ENCODE assay signal across 9 cellular contexts in genomic region chrX:11381464-11381863, GRCh38.
A peak's percentile ranks its signal among the peaks of the same experiment; 100 is the strongest.
DNase-seq lines count a peak whose midpoint lies in the region; ATAC-seq and TF ChIP-seq lines count a peak whose summit lies in the region.
"Had no signal": no experiment of that assay in that cellular context is flagged by ENCODE, and none has a peak within 500 bp of the region (broad histone marks: within the 10 kb centered on the region; RNA-seq: fewer than 3 reads in every experiment).

No MANE protein-coding gene starts in this region.

- no peaks in the 10 kb centered on the region for H3K9me3 ChIP-seq in CD4-positive, alpha-beta memory T cell (ENCODE audit: control insufficient read depth in 1 of 2, low read length in 2 of 2)
- H3K9me3 ChIP-seq in liver (ENCODE audit: control insufficient read depth in 4 of 4, low read length in 3 of 4) (peaks cover 0 to 5% (median 0%) of the 10 kb centered on the region in 4 donors), vagina (no peaks in the 10 kb centered on the region)

- H3K9me3 Mint-ChIP-seq in CD4-positive, alpha-beta memory T cell: peaks cover 0 to 5% (median 0%) of the 10 kb centered on the region in 8 donors

- no peak overlapping the region for H3K4me3 Mint-ChIP-seq in CD4-positive, alpha-beta memory T cell

- no peaks in the 10 kb centered on the region for H3K4me1 Mint-ChIP-seq in CD4-positive, alpha-beta memory T cell

- H3K9ac ChIP-seq in liver (ENCODE audit: low read depth in 1 of 2, low read length in 2 of 2): no peak overlapping the region

- peak; percentile 94 for ATAC-seq in GM18517 (IDR thresholded peaks at IDR 0.05; ENCODE audit: unreplicated experiment)
- peak; percentile 91 for ATAC-seq in HG02943 (IDR thresholded peaks at IDR 0.05; ENCODE audit: low read depth, unreplicated experiment)

- H3K27ac Mint-ChIP-seq in CD4-positive, alpha-beta memory T cell: no peak overlapping the region

- WGBS in liver: 1% methylated on average over 6 of the region's 6 CpGs

- no peaks in the 10 kb centered on the region for H3K27me3 Mint-ChIP-seq in CD4-positive, alpha-beta memory T cell

- intact Hi-C loops in CD4-positive, alpha-beta memory T cell (cut with micrococcal nuclease): no loop called here
- intact Hi-C loops in vagina (cut with DNase I): no loop called here

- peak; percentile 75 to 83 for TF ChIP-seq RAD21 in liver (IDR thresholded peaks at IDR 0.05)

- TF ChIP-seq POLR2A in vagina (IDR thresholded peaks at IDR 0.05): no peak

- CTCF ChIA-PET in CD4-positive, alpha-beta memory T cell (lab: Charles Lee; ENCODE audit: partially characterized antibody): no interaction called here

- POLR2A ChIA-PET in CD4-positive, alpha-beta memory T cell (lab: Charles Lee; ENCODE audit: partially characterized antibody): no interaction called here

- H3K36me3 Mint-ChIP-seq in CD4-positive, alpha-beta memory T cell: no peaks in the 10 kb centered on the region

- no peak overlapping the region for H3K27ac ChIP-seq in CD4-positive, alpha-beta memory T cell (ENCODE audit: low read depth, low read length)
- H3K27ac ChIP-seq in liver (ENCODE audit: low read depth in 1 of 2, low read length in 2 of 2) (no peak overlapping the region), vagina (no peak overlapping the region)

- peak; percentile 57 for TF ChIP-seq CTCF in liver (IDR thresholded peaks at IDR 0.05; ENCODE audit: low read depth, low read length, missing input control)
- peak in 2 of 3 experiments; percentile 37 to 40 for TF ChIP-seq CTCF in vagina (IDR thresholded peaks at IDR 0.05)

- DNase-seq in CD4-positive, alpha-beta memory T cell: peak in 4 of 5 donors; percentile 0 to 10 (median 8)
- DNase-seq in NCI-H446 treated with DMSO at 0.1 percent for 48 hours (lab: John Stamatoyannopoulos, UW) (peak; percentile 2), cerebellar cortex (ENCODE audit: low spot score) (peak; percentile 26), vagina (ENCODE audit: extremely low spot score in 2 of 2) (no peak), GOT3 (lab: John Stamatoyannopoulos, UW) (no peak)

- H3K27me3 ChIP-seq in CD4-positive, alpha-beta memory T cell (ENCODE audit: insufficient read depth, low read length): no peaks in the 10 kb centered on the region
- H3K27me3 ChIP-seq in liver (ENCODE audit: control insufficient read depth in 4 of 4, insufficient read depth in 4 of 4, low read length in 3 of 4) (no peaks in the 10 kb centered on the region), vagina (no peaks in the 10 kb centered on the region)

- no peak overlapping the region for H3K4me3 ChIP-seq in CD4-positive, alpha-beta memory T cell (ENCODE audit: low read length in 2 of 2)
- H3K4me3 ChIP-seq in liver (ENCODE audit: low read depth in 1 of 3, low read length in 3 of 3) (no peak overlapping the region), vagina (no peak overlapping the region)
- H3K4me3 ChIP-seq: skin epidermis had no signal

- no peaks in the 10 kb centered on the region for H3K36me3 ChIP-seq in CD4-positive, alpha-beta memory T cell (ENCODE audit: insufficient read depth, low read length)
- no peaks in the 10 kb centered on the region for H3K36me3 ChIP-seq in liver (ENCODE audit: control insufficient read depth in 4 of 4, insufficient read depth in 3 of 4, low read depth in 1 of 4, low read length in 3 of 4)
- no peaks in the 10 kb centered on the region for H3K36me3 ChIP-seq in vagina

- no peaks in the 10 kb centered on the region for H3K4me1 ChIP-seq in CD4-positive, alpha-beta memory T cell (ENCODE audit: insufficient read depth, low read length)
- H3K4me1 ChIP-seq in liver (ENCODE audit: control insufficient read depth in 4 of 4, insufficient read depth in 4 of 4, low read length in 3 of 4) (no peaks in the 10 kb centered on the region), vagina (no peaks in the 10 kb centered on the region)

TF ChIP-seq in liver, 16 proteins besides CTCF, POLR2A, EP300 and RAD21:
- TF ChIP-seq FOXA2 (IDR thresholded peaks at IDR 0.05) (no peak), FOXA1 (IDR thresholded peaks at IDR 0.05) (no peak), MAX (IDR thresholded peaks at IDR 0.05) (no peak), EGR1 (IDR thresholded peaks at IDR 0.05; ENCODE audit: low read depth in 2 of 2) (no peak), TAF1 (conservative IDR thresholded peaks at IDR 0.05) (no peak), HNF4G (IDR thresholded peaks at IDR 0.05) (no peak), JUND (IDR thresholded peaks at IDR 0.05) (no peak), SP1 (IDR thresholded peaks at IDR 0.05) (no peak), YY1 (IDR thresholded peaks at IDR 0.05) (no peak), ATF3 (IDR thresholded peaks at IDR 0.05) (no peak), GABPA (IDR thresholded peaks at IDR 0.05 in 1 of 2, conservative IDR thresholded peaks at IDR 0.05 in 1 of 2) (no peak), RXRA (IDR thresholded peaks at IDR 0.05) (no peak), ZBTB33 (IDR thresholded peaks at IDR 0.05) (no peak), HNF4A (conservative IDR thresholded peaks at IDR 0.05) (no peak), NR2F2 (IDR thresholded peaks at IDR 0.05) (no peak), REST (IDR thresholded peaks at IDR 0.05) (no peak)
TF ChIP-seq in liver: peak in this region for 0.

Comparison
In these comparisons a context has a peak if more than half of its experiments do, and no peak if none do; other contexts are left out.
1. DNase-seq: peak in CD4-positive, alpha-beta memory T cell (4 of 5), NCI-H446 treated with DMSO at 0.1 percent for 48 hours (single experiment) and cerebellar cortex (single experiment); none in vagina (0 of 2) and GOT3 (single experiment).